Comparison of ENCODE assay signal across 22 cellular contexts in genomic region chr18:79875531-79875919, GRCh38.
"Had no signal": no experiment of that assay in that cellular context is flagged by ENCODE, and none has a peak within 500 bp of the region (broad histone marks: within the 10 kb centered on the region; RNA-seq: fewer than 3 reads in every experiment).

No MANE protein-coding gene starts in this region.

- H3K4me3 Mint-ChIP-seq: activated naive CD8-positive, alpha-beta T cell; effector memory CD8-positive, alpha-beta T cell; nephron; T-cell; T-helper 2 cell treated with Interferon-gamma antibody and Interleukin-4, amounts not matched to agents 5 μg/mL and 100 μg/mL, for 36 hours had no signal

- H3K9me3 Mint-ChIP-seq: effector memory CD8-positive, alpha-beta T cell; T-cell; T-helper 2 cell treated with Interferon-gamma antibody and Interleukin-4, amounts not matched to agents 5 μg/mL and 100 μg/mL, for 36 hours had no signal

- ATAC-seq: effector memory CD8-positive, alpha-beta T cell; gastrocnemius medialis; stimulated activated naive CD8-positive, alpha-beta T cell treated with anti-CD3 and anti-CD28 coated beads, Interleukin-15, Interleukin-2, amounts not matched to agents 100 U/mL and 50 U/mL, for 24 hours; T-cell had no signal

- H3K27ac ChIP-seq: adrenal gland, ascending aorta, brain microvascular endothelial cell, dorsolateral prefrontal cortex, esophagus squamous epithelium, gastrocnemius medialis, sigmoid colon, upper lobe of left lung, WERI-Rb-1 had no signal

- DNase-seq: activated CD4-positive, alpha-beta T cell treated with anti-CD3 and anti-CD28 coated beads for 1 hour; activated CD4-positive, alpha-beta T cell treated with anti-CD3 and anti-CD28 coated beads, Interleukin-2, amount 50 U/mL, for 4 hours; activated T-cell treated with anti-CD3 and anti-CD28 coated beads for 4 hours; brain microvascular endothelial cell; central memory CD4-positive, alpha-beta T cell; effector memory CD8-positive, alpha-beta T cell; esophagus squamous epithelium; gastrocnemius medialis; sigmoid colon; stimulated activated CD4-positive, alpha-beta T cell treated with anti-CD3 and anti-CD28 coated beads, Interleukin-4, amount 100 ng/mL, for 4 hours; stimulated activated naive CD8-positive, alpha-beta T cell treated with anti-CD3 and anti-CD28 coated beads, Interleukin-15, Interleukin-2, amounts not matched to agents 100 U/mL and 50 U/mL, for 24 hours; WERI-Rb-1 had no signal

- H3K36me3 Mint-ChIP-seq: activated naive CD8-positive, alpha-beta T cell; T-cell had no signal

- H3K4me1 Mint-ChIP-seq: T-cell had no signal

- H3K9me3 ChIP-seq: adrenal gland, ascending aorta, esophagus squamous epithelium, gastrocnemius medialis, sigmoid colon, upper lobe of left lung had no signal

- H3K36me3 ChIP-seq: adrenal gland, ascending aorta, brain microvascular endothelial cell, esophagus squamous epithelium, gastrocnemius medialis, sigmoid colon, upper lobe of left lung, WERI-Rb-1 had no signal

- H3K27ac Mint-ChIP-seq: activated naive CD8-positive, alpha-beta T cell; effector memory CD8-positive, alpha-beta T cell; nephron; T-cell; T-helper 2 cell treated with Interferon-gamma antibody and Interleukin-4, amounts not matched to agents 5 μg/mL and 100 μg/mL, for 36 hours had no signal

- H3K27me3 Mint-ChIP-seq: activated naive CD8-positive, alpha-beta T cell; effector memory CD8-positive, alpha-beta T cell had no signal

- H3K4me1 ChIP-seq: adrenal gland, ascending aorta, sigmoid colon, upper lobe of left lung had no signal

- H3K27me3 ChIP-seq: adrenal gland, ascending aorta, brain microvascular endothelial cell, upper lobe of left lung had no signal

- H3K4me3 ChIP-seq: adrenal gland, ascending aorta, dorsolateral prefrontal cortex, esophagus squamous epithelium, gastrocnemius medialis, sigmoid colon, upper lobe of left lung had no signal

- FAIRE-seq: colon, keratinocyte had no signal
